ENCODE assay signal across 8 cellular contexts in the genomic region with DNA sequence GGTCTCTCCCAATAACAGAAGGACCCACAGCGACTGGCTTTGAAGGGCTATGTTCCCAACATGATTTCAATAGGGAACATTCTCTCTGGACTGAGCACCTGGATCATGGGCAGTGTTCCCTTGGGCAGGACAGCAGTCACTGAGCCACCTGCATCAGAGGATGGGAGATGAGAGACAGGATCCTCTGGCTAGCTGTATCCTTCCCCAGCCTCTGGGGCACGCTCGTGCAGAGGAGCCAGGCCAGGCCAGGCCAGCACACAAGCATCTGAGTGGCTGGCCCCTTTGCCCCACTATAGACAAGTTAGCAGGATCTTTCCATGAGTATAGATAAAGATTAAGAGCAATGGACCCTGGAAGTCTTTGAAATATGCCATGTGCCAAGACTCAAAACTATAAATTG.
"Had no signal": no experiment of that assay in that cellular context is flagged by ENCODE, and none has a peak within 500 bp of the region (broad histone marks: within the 10 kb centered on the region; RNA-seq: fewer than 3 reads in every experiment).

No MANE protein-coding gene starts in this region.

- DNase-seq: GM23248, H9, HCEC 1CT, KBM-7 had no signal

- FAIRE-seq: HepG2 had no signal

- H3K27ac ChIP-seq: GM23248, HL-60, KMS-11 had no signal

- H3K9ac ChIP-seq: GM23248, KMS-11 had no signal

- H3K4me3 ChIP-seq: GM23248 had no signal

- H3K4me3 Mint-ChIP-seq: H9, IgD-negative memory B cell had no signal

- H3K4me1 Mint-ChIP-seq: IgD-negative memory B cell had no signal

- H3K27me3 Mint-ChIP-seq: IgD-negative memory B cell had no signal

- H3K27ac Mint-ChIP-seq: H9, IgD-negative memory B cell had no signal

- H3K4me2 ChIP-seq: KMS-11 had no signal

- H2AFZ ChIP-seq: GM23248 had no signal

- ATAC-seq: HepG2 had no signal
